Comparison of ENCODE assay signal across 22 cellular contexts in genomic region chr20:44703956-44704488, GRCh38. TPM values are rescaled to one million over a fixed set of nuclear protein-coding genes. Genes with fewer than 3 reads are reported as not detected.
DNase-seq lines count a peak whose midpoint lies in the region; ATAC-seq and TF ChIP-seq lines count a peak whose summit lies in the region.
"Had no signal": no experiment of that assay in that cellular context is flagged by ENCODE, and none has a peak within 500 bp of the region (broad histone marks: within the 10 kb centered on the region; RNA-seq: fewer than 3 reads in every experiment).

No MANE protein-coding gene starts in this region.

- WGBS in psoas muscle, 3 donors, result 74 to 91% (median 76%) methylated on average over 9 of the region's 9 CpGs

- peaks cover 36% of the 10 kb centered on the region for H3K4me1 ChIP-seq in psoas muscle
- peaks cover 0 to 31% of the 10 kb centered on the region in 2 donors for H3K4me1 ChIP-seq in uterus

- TF ChIP-seq POLR2A in uterus (IDR thresholded peaks at IDR 0.05), result no peak

- H3K36me3 Mint-ChIP-seq in activated naive CD8-positive, alpha-beta T cell treated with anti-CD3 and anti-CD28 coated beads for 36 hours, result no peaks in the 10 kb centered on the region
- H3K36me3 Mint-ChIP-seq: CD4-positive, alpha-beta memory T cell; T-cell had no signal

- H3K4me1 Mint-ChIP-seq in activated naive CD8-positive, alpha-beta T cell treated with anti-CD3 and anti-CD28 coated beads for 36 hours, result no peaks in the 10 kb centered on the region
- H3K4me1 Mint-ChIP-seq: activated T-helper 17 cell treated with anti-CD3 and anti-CD28 coated beads, Interleukin-2, amount 50 U/mL, for 72 hours; CD4-positive, alpha-beta memory T cell; T-cell had no signal

- H3K27ac ChIP-seq in dorsolateral prefrontal cortex (peak overlapping the region in 50 of 59 donors; percentile 8 to 95 (median 88)), psoas muscle (peak overlapping the region; percentile 68), uterus (peak overlapping the region; percentile 83 to 85)
- H3K27ac ChIP-seq: cardiac muscle cell had no signal

- H3K4me3 ChIP-seq in dorsolateral prefrontal cortex, result no peak overlapping the region
- H3K4me3 ChIP-seq in psoas muscle, result no peak overlapping the region
- no peak overlapping the region for H3K4me3 ChIP-seq in uterus
- H3K4me3 ChIP-seq: cardiac muscle cell, sigmoid colon had no signal

- H3K9me3 Mint-ChIP-seq in activated naive CD8-positive, alpha-beta T cell treated with anti-CD3 and anti-CD28 coated beads for 36 hours, result no peaks in the 10 kb centered on the region
- H3K9me3 Mint-ChIP-seq: activated T-helper 17 cell treated with anti-CD3 and anti-CD28 coated beads, Interleukin-2, amount 50 U/mL, for 72 hours; CD4-positive, alpha-beta memory T cell; stimulated activated naive CD8-positive, alpha-beta T cell treated with anti-CD3 and anti-CD28 coated beads, Interleukin-15, Interleukin-2, amounts not matched to agents 100 ng/mL and 50 ng/mL, for 24 hours; T-cell had no signal

- no peaks in the 10 kb centered on the region for H3K36me3 ChIP-seq in psoas muscle (ENCODE audit: insufficient read depth in 1 of 2, low read depth in 1 of 2)
- H3K36me3 ChIP-seq in uterus, result no peaks in the 10 kb centered on the region
- H3K36me3 ChIP-seq: cardiac muscle cell, sigmoid colon had no signal

- no peaks in the 10 kb centered on the region for H3K27me3 Mint-ChIP-seq in activated naive CD8-positive, alpha-beta T cell treated with anti-CD3 and anti-CD28 coated beads for 36 hours
- H3K27me3 Mint-ChIP-seq: stimulated activated naive CD8-positive, alpha-beta T cell treated with anti-CD3 and anti-CD28 coated beads, Interleukin-15, Interleukin-2, amounts not matched to agents 100 ng/mL and 50 ng/mL, for 24 hours had no signal

- no peak for TF ChIP-seq CTCF in dorsolateral prefrontal cortex (IDR thresholded peaks at IDR 0.05 in 54 of 56, conservative IDR thresholded peaks at IDR 0.05 in 2 of 56; ENCODE audit: low read depth in 1 of 56, partially characterized antibody in 56 of 56)
- TF ChIP-seq CTCF in psoas muscle (IDR thresholded peaks at IDR 0.05), result no peak
- no peak for TF ChIP-seq CTCF in uterus (IDR thresholded peaks at IDR 0.05)

- ATAC-seq in left ventricle myocardium superior (no peak), psoas muscle (no peak), GM21360 (IDR thresholded peaks at IDR 0.05; ENCODE audit: unreplicated experiment) (no peak), HG03039 (IDR thresholded peaks at IDR 0.05; ENCODE audit: unreplicated experiment) (no peak)
- ATAC-seq: activated T-helper 17 cell treated with anti-CD3 and anti-CD28 coated beads, Interleukin-2, amount 50 U/mL, for 72 hours; T-cell had no signal

- H3K9me3 ChIP-seq in psoas muscle (no peaks in the 10 kb centered on the region), uterus (no peaks in the 10 kb centered on the region)
- H3K9me3 ChIP-seq: sigmoid colon had no signal

- H3K27ac Mint-ChIP-seq in activated naive CD8-positive, alpha-beta T cell treated with anti-CD3 and anti-CD28 coated beads for 36 hours, result no peak overlapping the region
- H3K27ac Mint-ChIP-seq: activated T-helper 17 cell treated with anti-CD3 and anti-CD28 coated beads, Interleukin-2, amount 50 U/mL, for 72 hours; CD4-positive, alpha-beta memory T cell; stimulated activated naive CD8-positive, alpha-beta T cell treated with anti-CD3 and anti-CD28 coated beads, Interleukin-15, Interleukin-2, amounts not matched to agents 100 ng/mL and 50 ng/mL, for 24 hours; T-cell had no signal

- H3K4me3 Mint-ChIP-seq in activated naive CD8-positive, alpha-beta T cell treated with anti-CD3 and anti-CD28 coated beads for 36 hours, result no peak overlapping the region
- H3K4me3 Mint-ChIP-seq: activated T-helper 17 cell treated with anti-CD3 and anti-CD28 coated beads, Interleukin-2, amount 50 U/mL, for 72 hours; CD4-positive, alpha-beta memory T cell; stimulated activated naive CD8-positive, alpha-beta T cell treated with anti-CD3 and anti-CD28 coated beads, Interleukin-15, Interleukin-2, amounts not matched to agents 100 ng/mL and 50 ng/mL, for 24 hours; T-cell had no signal

- intact Hi-C loops in left ventricle myocardium superior (cut with micrococcal nuclease), result no loop called here
- intact Hi-C loops in cardiac septum (cut with DNase I), result no loop called here
- intact Hi-C loops in dorsolateral prefrontal cortex (cut with DNase I), result no loop called here
- intact Hi-C loops in psoas muscle (cut with DNase I), result no loop called here
- intact Hi-C loops in uterus (cut with DNase I; ENCODE audit: low total_unique reads), result no loop called here

- DNase-seq in left ventricle myocardium superior (peak; percentile 25), cardiac septum (ENCODE audit: low spot score) (no peak), dorsolateral prefrontal cortex (no peak), psoas muscle (no peak), uterus (no peak)
- no peak for DNase-seq in activated naive CD8-positive, alpha-beta T cell treated with anti-CD3 and anti-CD28 coated beads for 36 hours
- DNase-seq: activated CD4-positive, alpha-beta T cell treated with anti-CD3 and anti-CD28 coated beads for 48 hours; CD4-positive, alpha-beta memory T cell; DMS79 treated with DMSO at 0.1 percent for 48 hours; erythroblast; NCI-H2029 treated with DMSO at 0.1 percent for 48 hours; NCI-H510A; occipital lobe; sigmoid colon; stimulated activated CD4-positive, alpha-beta T cell treated with anti-CD3 and anti-CD28 coated beads, Interleukin-2, amount 100 ng/mL, for 24 hours; T-cell had no signal

- H3K27me3 ChIP-seq in dorsolateral prefrontal cortex (no peaks in the 10 kb centered on the region), psoas muscle (ENCODE audit: insufficient read depth in 3 of 3, low read length in 2 of 3) (no peaks in the 10 kb centered on the region), uterus (no peaks in the 10 kb centered on the region)
- H3K27me3 ChIP-seq: cardiac muscle cell, sigmoid colon had no signal

RNA-seq across cellular contexts. Expression of gene CCN5, which starts 11.1 kb away (rescaled TPM):
- total RNA-seq in left ventricle myocardium superior (19.5 TPM), cardiac septum (29.3 TPM), dorsolateral prefrontal cortex (1 to 10 TPM in 81 of 120 experiments, under 1 TPM in 37, not detected in 2; 0.28 to 7.0 (median 1.4) TPM), psoas muscle (10 to 100 TPM in 2 of 4 donors, 1 to 10 TPM in 2; 4.2 to 20.9 (median 9.9) TPM), uterus (10 to 100 TPM in 3 of 4 donors, not detected in 1; 19.4 to 47.9 (median 29.7) TPM)
- 10 to 100 TPM in 1 of 3 donors, 1 to 10 TPM in 2; 3.3 to 14.8 (median 5.1) TPM for polyA plus RNA-seq in psoas muscle
- total RNA-seq in activated naive CD8-positive, alpha-beta T cell treated with anti-CD3 and anti-CD28 coated beads for 36 hours, result not detected
- total RNA-seq: activated T-helper 17 cell treated with anti-CD3 and anti-CD28 coated beads, Interleukin-2, amount 50 U/mL, for 72 hours; cardiac muscle cell; CD4-positive, alpha-beta memory T cell; occipital lobe had no signal
- polyA plus RNA-seq: CD4-positive, alpha-beta memory T cell had no signal

RNA-seq across cellular contexts. Expression of gene KCNK15, which starts 41.6 kb away (rescaled TPM):
- total RNA-seq in left ventricle myocardium superior (0.25 TPM), cardiac septum (0.97 TPM), dorsolateral prefrontal cortex (1 to 10 TPM in 5 of 120 experiments, under 1 TPM in 98, not detected in 17; 0.17 to 1.8 (median 0.44) TPM), psoas muscle (under 1 TPM; 0.11 to 0.79 (median 0.32) TPM), uterus (1 to 10 TPM in 3 of 4 donors, under 1 TPM in 1; 0.26 to 4.4 (median 2.0) TPM)
- under 1 TPM in 2 of 3 donors, not detected in 1; 0.08 to 0.23 TPM for polyA plus RNA-seq in psoas muscle
- under 1 TPM; 0.31 to 0.48 TPM for total RNA-seq in activated naive CD8-positive, alpha-beta T cell treated with anti-CD3 and anti-CD28 coated beads for 36 hours
- total RNA-seq: cardiac muscle cell; CD4-positive, alpha-beta memory T cell; occipital lobe had no signal
- polyA plus RNA-seq: AG04450; CD4-positive, alpha-beta memory T cell had no signal

RNA-seq across cellular contexts. Expression of gene ADA, which starts 52.5 kb away (rescaled TPM):
- total RNA-seq in left ventricle myocardium superior, result 8.5 TPM
- 4.1 TPM for total RNA-seq in cardiac septum
- total RNA-seq in dorsolateral prefrontal cortex, result 10 to 100 TPM in 23 of 120 experiments, 1 to 10 TPM in 97; 1.9 to 18.9 (median 6.6) TPM
- total RNA-seq in psoas muscle, result 1 to 10 TPM; 3.3 to 4.9 (median 4.0) TPM
- 1 to 10 TPM; 3.5 to 5.8 (median 4.2) TPM for polyA plus RNA-seq in psoas muscle
- total RNA-seq in uterus, result 10 to 100 TPM in 1 of 4 donors, 1 to 10 TPM in 2, under 1 TPM in 1; 0.59 to 11.0 (median 4.8) TPM
- total RNA-seq in activated naive CD8-positive, alpha-beta T cell treated with anti-CD3 and anti-CD28 coated beads for 36 hours, result 10 to 100 TPM; 25.6 to 27.0 TPM
